In genomic region chr1:36088265-36088576, GRCh38 we compare ENCODE assay signal across 1 cellular context.
A peak's percentile ranks its signal among the peaks of the same experiment; 100 is the strongest.
TF ChIP-seq lines count a peak whose summit lies in the region.

No MANE protein-coding gene starts in this region.

TF ChIP-seq in HepG2, 621 proteins besides CTCF, POLR2A, EP300 and RAD21:
- TF ChIP-seq ATF7 (IDR thresholded peaks at IDR 0.05) (no peak), ATF7 (CRISPR knock-in tag; IDR thresholded peaks at IDR 0.05) (0 out of 2 replicates have a peak, but pooled peaks have one; percentile 3), ZNF644 (CRISPR knock-in tag; IDR thresholded peaks at IDR 0.05; ENCODE audit: low read depth) (no peak), ZFYVE20 (CRISPR knock-in tag; IDR thresholded peaks at IDR 0.05; ENCODE audit: borderline replicate concordance, low read depth) (0 out of 2 replicates have a peak, but pooled peaks have one; percentile 32), U2AF1 (optimal IDR thresholded peaks at IDR 0.05; ENCODE audit: low read depth, low read length) (peak; percentile 91), ZNF263 (CRISPR knock-in tag; IDR thresholded peaks at IDR 0.05) (no peak), PRDM4 (CRISPR knock-in tag; IDR thresholded peaks at IDR 0.05; ENCODE audit: borderline replicate concordance) (no peak), GFI1 (CRISPR knock-in tag; IDR thresholded peaks at IDR 0.05; ENCODE audit: borderline replicate concordance) (0 out of 2 replicates have a peak, but pooled peaks have one; percentile 10), REXO4 (CRISPR knock-in tag; IDR thresholded peaks at IDR 0.05; ENCODE audit: borderline replicate concordance) (no peak), PHF21A (CRISPR knock-in tag; IDR thresholded peaks at IDR 0.05) (0 out of 2 replicates have a peak, but pooled peaks have one; percentile 24), PITX1 (CRISPR knock-in tag; IDR thresholded peaks at IDR 0.05) (peak; percentile 11; the same call in 1 of the 2 replicates), ZNF574 (CRISPR knock-in tag; IDR thresholded peaks at IDR 0.05) (no peak)
- TF ChIP-seq, protein P1, sequence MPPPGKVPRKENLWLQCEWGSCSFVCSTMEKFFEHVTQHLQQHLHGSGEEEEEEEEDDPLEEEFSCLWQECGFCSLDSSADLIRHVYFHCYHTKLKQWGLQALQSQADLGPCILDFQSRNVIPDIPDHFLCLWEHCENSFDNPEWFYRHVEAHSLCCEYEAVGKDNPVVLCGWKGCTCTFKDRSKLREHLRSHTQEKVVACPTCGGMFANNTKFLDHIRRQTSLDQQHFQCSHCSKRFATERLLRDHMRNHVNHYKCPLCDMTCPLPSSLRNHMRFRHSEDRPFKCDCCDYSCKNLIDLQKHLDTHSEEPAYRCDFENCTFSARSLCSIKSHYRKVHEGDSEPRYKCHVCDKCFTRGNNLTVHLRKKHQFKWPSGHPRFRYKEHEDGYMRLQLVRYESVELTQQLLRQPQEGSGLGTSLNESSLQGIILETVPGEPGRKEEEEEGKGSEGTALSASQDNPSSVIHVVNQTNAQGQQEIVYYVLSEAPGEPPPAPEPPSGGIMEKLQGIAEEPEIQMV (CRISPR knock-in tag; IDR thresholded peaks at IDR 0.05; ENCODE audit: low read depth), result 0 out of 2 replicates have a peak, but pooled peaks have one; percentile 14
